In the genomic region with DNA sequence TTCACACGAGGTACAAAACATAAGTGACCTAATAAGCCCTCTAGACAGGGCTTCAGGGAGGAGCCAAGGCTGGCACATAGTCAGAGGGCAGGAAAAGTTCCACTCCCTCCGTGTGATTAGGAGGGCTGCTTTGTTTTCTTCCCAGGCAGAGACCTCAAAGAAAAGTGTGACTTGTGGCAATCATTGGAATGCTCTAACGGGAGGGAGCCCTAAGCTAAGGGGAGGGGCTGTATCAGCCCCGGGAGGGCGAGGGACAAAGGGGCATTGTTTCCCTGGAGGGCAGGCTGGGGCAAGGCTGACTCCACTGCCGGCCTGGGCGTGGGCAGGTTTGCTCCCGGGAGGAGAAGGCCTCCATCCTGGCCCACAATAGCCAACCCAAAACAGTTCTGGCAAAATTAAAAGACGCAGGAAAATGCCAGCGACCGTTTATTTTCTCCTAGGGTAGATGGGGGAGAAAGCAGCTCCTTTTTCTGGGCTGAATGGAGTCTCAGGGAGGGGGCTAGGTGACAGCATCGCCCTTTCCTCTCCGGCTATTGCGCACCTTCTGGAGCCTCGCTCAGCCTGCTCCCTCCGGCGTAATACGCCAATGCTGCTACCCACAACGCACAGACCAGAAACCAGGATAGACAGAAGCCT, we compare ENCODE assay signal across 1 cellular context.
TF ChIP-seq lines count a peak whose summit lies in the region.

No MANE protein-coding gene starts in this region.

TF ChIP-seq in HepG2, 621 proteins besides CTCF, POLR2A, EP300 and RAD21 (continued from another document):
- TF ChIP-seq, protein P1, sequence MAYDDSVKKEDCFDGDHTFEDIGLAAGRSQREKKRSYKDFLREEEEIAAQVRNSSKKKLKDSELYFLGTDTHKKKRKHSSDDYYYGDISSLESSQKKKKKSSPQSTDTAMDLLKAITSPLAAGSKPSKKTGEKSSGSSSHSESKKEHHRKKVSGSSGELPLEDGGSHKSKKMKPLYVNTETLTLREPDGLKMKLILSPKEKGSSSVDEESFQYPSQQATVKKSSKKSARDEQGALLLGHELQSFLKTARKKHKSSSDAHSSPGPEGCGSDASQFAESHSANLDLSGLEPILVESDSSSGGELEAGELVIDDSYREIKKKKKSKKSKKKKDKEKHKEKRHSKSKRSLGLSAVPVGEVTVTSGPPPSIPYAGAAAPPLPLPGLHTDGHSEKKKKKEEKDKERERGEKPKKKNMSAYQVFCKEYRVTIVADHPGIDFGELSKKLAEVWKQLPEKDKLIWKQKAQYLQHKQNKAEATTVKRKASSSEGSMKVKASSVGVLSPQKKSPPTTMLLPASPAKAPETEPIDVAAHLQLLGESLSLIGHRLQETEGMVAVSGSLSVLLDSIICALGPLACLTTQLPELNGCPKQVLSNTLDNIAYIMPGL (CRISPR knock-in tag; IDR thresholded peaks at IDR 0.05; ENCODE audit: borderline replicate concordance in 1 of 2, low read depth in 1 of 2) = peak in 1 of 2 experiments; percentile 27; a peak in 1 of 4 replicates
- TF ChIP-seq, protein P2, sequence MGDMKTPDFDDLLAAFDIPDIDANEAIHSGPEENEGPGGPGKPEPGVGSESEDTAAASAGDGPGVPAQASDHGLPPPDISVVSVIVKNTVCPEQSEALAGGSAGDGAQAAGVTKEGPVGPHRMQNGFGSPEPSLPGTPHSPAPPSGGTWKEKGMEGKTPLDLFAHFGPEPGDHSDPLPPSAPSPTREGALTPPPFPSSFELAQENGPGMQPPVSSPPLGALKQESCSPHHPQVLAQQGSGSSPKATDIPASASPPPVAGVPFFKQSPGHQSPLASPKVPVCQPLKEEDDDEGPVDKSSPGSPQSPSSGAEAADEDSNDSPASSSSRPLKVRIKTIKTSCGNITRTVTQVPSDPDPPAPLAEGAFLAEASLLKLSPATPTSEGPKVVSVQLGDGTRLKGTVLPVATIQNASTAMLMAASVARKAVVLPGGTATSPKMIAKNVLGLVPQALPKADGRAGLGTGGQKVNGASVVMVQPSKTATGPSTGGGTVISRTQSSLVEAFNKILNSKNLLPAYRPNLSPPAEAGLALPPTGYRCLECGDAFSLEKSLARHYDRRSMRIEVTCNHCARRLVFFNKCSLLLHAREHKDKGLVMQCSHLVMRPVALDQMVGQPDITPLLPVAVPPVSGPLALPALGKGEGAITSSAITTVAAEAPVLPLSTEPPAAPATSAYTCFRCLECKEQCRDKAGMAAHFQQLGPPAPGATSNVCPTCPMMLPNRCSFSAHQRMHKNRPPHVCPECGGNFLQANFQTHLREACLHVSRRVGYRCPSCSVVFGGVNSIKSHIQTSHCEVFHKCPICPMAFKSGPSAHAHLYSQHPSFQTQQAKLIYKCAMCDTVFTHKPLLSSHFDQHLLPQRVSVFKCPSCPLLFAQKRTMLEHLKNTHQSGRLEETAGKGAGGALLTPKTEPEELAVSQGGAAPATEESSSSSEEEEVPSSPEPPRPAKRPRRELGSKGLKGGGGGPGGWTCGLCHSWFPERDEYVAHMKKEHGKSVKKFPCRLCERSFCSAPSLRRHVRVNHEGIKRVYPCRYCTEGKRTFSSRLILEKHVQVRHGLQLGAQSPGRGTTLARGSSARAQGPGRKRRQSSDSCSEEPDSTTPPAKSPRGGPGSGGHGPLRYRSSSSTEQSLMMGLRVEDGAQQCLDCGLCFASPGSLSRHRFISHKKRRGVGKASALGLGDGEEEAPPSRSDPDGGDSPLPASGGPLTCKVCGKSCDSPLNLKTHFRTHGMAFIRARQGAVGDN (CRISPR knock-in tag; IDR thresholded peaks at IDR 0.05) = peak; percentile 58
- peak; percentile 80 for TF ChIP-seq RXRA (CRISPR knock-in tag; IDR thresholded peaks at IDR 0.05)
- TF ChIP-seq ZNF296 (CRISPR knock-in tag; conservative IDR thresholded peaks at IDR 0.05) = no peak
- peak; percentile 81; the same call in 1 of the 2 replicates for TF ChIP-seq ZSCAN22 (CRISPR knock-in tag; IDR thresholded peaks at IDR 0.05)
- peak; percentile 52; the same call in 1 of the 2 replicates for TF ChIP-seq RXRB (CRISPR knock-in tag; IDR thresholded peaks at IDR 0.05; ENCODE audit: borderline replicate concordance)
- no peak for TF ChIP-seq SOX6 (IDR thresholded peaks at IDR 0.05)
- TF ChIP-seq SOX6 (CRISPR knock-in tag; IDR thresholded peaks at IDR 0.05) = peak; percentile 96
- TF ChIP-seq ZNF331 (CRISPR knock-in tag; IDR thresholded peaks at IDR 0.05) = peak; percentile 38; the same call in 1 of the 2 replicates
- TF ChIP-seq CEBPB (IDR thresholded peaks at IDR 0.05; ENCODE audit: borderline replicate concordance, low read depth, low read length) = no peak
- peak; percentile 59; the same call in 1 of the 2 replicates for TF ChIP-seq ZBTB7B (CRISPR knock-in tag; IDR thresholded peaks at IDR 0.05)
- peak; percentile 88 for TF ChIP-seq TEAD3 (CRISPR knock-in tag; optimal IDR thresholded peaks at IDR 0.05; ENCODE audit: borderline replicate concordance)
- no peak for TF ChIP-seq PAX8 (CRISPR knock-in tag; IDR thresholded peaks at IDR 0.05; ENCODE audit: borderline replicate concordance)
- peak; percentile 26; the same call in 1 of the 2 replicates for TF ChIP-seq ETV5 (CRISPR knock-in tag; IDR thresholded peaks at IDR 0.05; ENCODE audit: borderline replicate concordance)
- no peak for TF ChIP-seq ATF7-NPFF (CRISPR knock-in tag; IDR thresholded peaks at IDR 0.05; ENCODE audit: low read depth)
- TF ChIP-seq XRCC5 (optimal IDR thresholded peaks at IDR 0.05; ENCODE audit: low read length) = peak; percentile 78
- no peak for TF ChIP-seq ZZZ3 (CRISPR knock-in tag; IDR thresholded peaks at IDR 0.05; ENCODE audit: borderline replicate concordance)
